Comparison of ENCODE assay signal across 8 cellular contexts in the genomic region with DNA sequence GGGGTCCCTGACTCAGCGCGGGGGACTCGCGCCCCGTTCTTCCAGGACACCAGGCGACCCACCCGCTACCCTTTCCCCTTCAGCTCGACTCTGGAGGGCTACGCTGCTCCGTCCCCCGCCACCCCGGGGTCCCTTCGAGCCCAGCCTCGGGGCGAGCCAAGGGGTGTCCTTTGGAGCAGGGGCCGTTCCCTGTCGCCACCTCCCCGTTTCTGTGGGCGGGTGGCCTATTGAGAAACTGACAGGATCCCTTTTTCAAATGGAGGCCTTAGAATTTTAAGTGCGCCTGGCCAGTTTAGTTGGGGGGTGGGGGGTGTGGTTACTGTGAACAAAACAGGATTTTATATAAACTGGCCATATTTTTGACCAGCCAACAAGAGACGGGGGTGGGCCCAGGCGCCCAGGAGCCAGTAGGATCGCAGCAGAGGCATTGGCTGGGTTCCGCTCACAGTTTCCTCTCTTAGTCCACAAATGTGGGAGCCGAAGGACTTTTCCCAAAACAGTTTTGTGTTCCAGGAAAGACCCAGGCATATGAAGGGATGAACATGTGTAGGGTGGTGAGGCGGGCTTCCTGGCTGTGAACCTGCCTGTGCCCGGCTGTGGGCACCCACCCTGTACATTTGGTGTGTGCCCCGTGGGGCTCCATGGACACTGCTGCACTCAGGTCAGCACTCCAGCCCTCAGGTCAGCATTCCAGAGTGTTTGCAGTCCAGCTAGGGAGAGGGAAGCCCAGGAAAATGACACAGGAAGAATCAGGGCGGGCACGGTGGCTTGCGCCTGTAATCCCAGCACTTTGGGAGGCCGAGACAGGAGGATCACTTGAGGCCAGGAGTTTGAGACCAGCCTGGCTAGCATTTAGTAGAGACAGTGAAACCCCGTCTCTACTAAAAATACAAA. TPM values are rescaled to one million over a fixed set of nuclear protein-coding genes. Genes with fewer than 3 reads are reported as not detected.
DNase-seq lines count a peak whose midpoint lies in the region; ATAC-seq and TF ChIP-seq lines count a peak whose summit lies in the region.

No MANE protein-coding gene starts in this region.

- H3K4me3 ChIP-seq in breast epithelium (peak overlapping the region; percentile 79 to 93 (median 82)), kidney epithelial cell (ENCODE audit: low read depth, low read length) (peak overlapping the region; percentile 48), smooth muscle cell (peak overlapping the region; percentile 84)

- no peak for TF ChIP-seq CTCF in breast epithelium (IDR thresholded peaks at IDR 0.05)
- no peak for TF ChIP-seq CTCF in kidney epithelial cell (IDR thresholded peaks at IDR 0.05; ENCODE audit: insufficient read depth, low read length, poor library complexity, severe bottlenecking)
- no peak for TF ChIP-seq CTCF in smooth muscle cell (IDR thresholded peaks at IDR 0.05; ENCODE audit: borderline replicate concordance, insufficient read depth, poor library complexity, severe bottlenecking)

- in situ Hi-C loops in KBM-7 (cut with MboI; ENCODE audit: low pct_unique_long_range_greater_than_20kb, low sequenced_read_pairs): no loop called here

- H3K27me3 ChIP-seq in breast epithelium (no peaks in the 10 kb centered on the region), kidney epithelial cell (ENCODE audit: control insufficient read depth, insufficient read depth, low read length) (no peaks in the 10 kb centered on the region), smooth muscle cell (ENCODE audit: low read depth) (no peaks in the 10 kb centered on the region)

- peaks cover 36% of the 10 kb centered on the region for H4K20me1 ChIP-seq in smooth muscle cell (ENCODE audit: low read depth)

- H2AFZ ChIP-seq in smooth muscle cell (ENCODE audit: low read depth): peak overlapping the region; percentile 91

- peaks cover 6 to 10% of the 10 kb centered on the region in 2 donors for H3K4me1 ChIP-seq in breast epithelium
- H3K4me1 ChIP-seq in smooth muscle cell (ENCODE audit: low read depth): peaks cover 11% of the 10 kb centered on the region

- H3K27ac ChIP-seq in breast epithelium: peak overlapping the region; percentile 91 to 97
- H3K27ac ChIP-seq in smooth muscle cell (ENCODE audit: low read depth): peak overlapping the region; percentile 56

- 39% methylated on average over 30 of the region's 33 CpGs for WGBS in smooth muscle cell (ENCODE audit: low lambda C conversion rate)

- H3K9me3 ChIP-seq in breast epithelium (no peaks in the 10 kb centered on the region), smooth muscle cell (replicated peaks; ENCODE audit: low read depth) (no peaks in the 10 kb centered on the region)

- intact Hi-C loops in breast epithelium (cut with DNase I; ENCODE audit: low total_unique reads): no loop called here

- H3K4me2 ChIP-seq in smooth muscle cell: peak overlapping the region; percentile 99

- H3F3A ChIP-seq in smooth muscle cell (ENCODE audit: low read depth): peaks cover 9% of the 10 kb centered on the region

- peaks cover 37% of the 10 kb centered on the region for H3K79me2 ChIP-seq in smooth muscle cell (ENCODE audit: low read depth)

- DNase-seq in AML-193 (lab: John Stamatoyannopoulos, UW) (peak; percentile 60 to 73), KBM-7 (peak; percentile 28), breast epithelium (ENCODE audit: low spot score in 2 of 2) (peak; percentile 66 to 84), kidney epithelial cell (ENCODE audit: low read depth) (no peak), smooth muscle cell (lab: John Stamatoyannopoulos, UW; ENCODE audit: unreplicated experiment) (peak; percentile 64), HT-29 (ENCODE audit: low spot score) (no peak)

- H3K9ac ChIP-seq in smooth muscle cell (ENCODE audit: low read depth): peak overlapping the region; percentile 76

- H3K36me3 ChIP-seq in breast epithelium (no peaks in the 10 kb centered on the region), kidney epithelial cell (ENCODE audit: control insufficient read depth, insufficient read depth, low read length) (no peaks in the 10 kb centered on the region), smooth muscle cell (ENCODE audit: low read depth) (no peaks in the 10 kb centered on the region)

- peak; percentile 50 for TF ChIP-seq POLR2A in breast epithelium (IDR thresholded peaks at IDR 0.05)

- ATAC-seq in HG03175 (IDR thresholded peaks at IDR 0.05; ENCODE audit: unreplicated experiment) (no peak), GM19463 (IDR thresholded peaks at IDR 0.05; ENCODE audit: unreplicated experiment) (no peak)

RNA-seq across cellular contexts. Expression of a gene that starts 0.7 kb away (rescaled TPM):
- 100 to 1,000 TPM in 2 of 3 donors, 10 to 100 TPM in 1; 72.0 to 344 (median 112) TPM for total RNA-seq in breast epithelium
- 130 and 145 TPM in 2 replicates for total RNA-seq in kidney epithelial cell
- total RNA-seq in smooth muscle cell: 111 TPM in 2 replicates
- polyA plus RNA-seq in smooth muscle cell: 37.8 and 40.9 TPM in 2 replicates
- total RNA-seq in HT-29 (2014; rRNA removed; shearing (Covaris generic)): 10.5 and 12.6 TPM in 2 replicates

RNA-seq across cellular contexts. Expression of a gene that starts 22.9 kb away (rescaled TPM):
- 1 to 10 TPM; 1.8 to 7.2 (median 2.6) TPM for total RNA-seq in breast epithelium
- 0.63 and 1.8 TPM in 2 replicates for total RNA-seq in kidney epithelial cell
- 0.85 and 1.2 TPM in 2 replicates for total RNA-seq in smooth muscle cell
- polyA plus RNA-seq in smooth muscle cell: 1.8 TPM in 1 of 2 replicates, not detected in the other
- total RNA-seq in HT-29 (2014; rRNA removed; shearing (Covaris generic)): 0.05 and 2.1 TPM in 2 replicates

RNA-seq across cellular contexts. Expression of a gene that starts 53.8 kb away (rescaled TPM):
- total RNA-seq in breast epithelium (100 to 1,000 TPM; 192 to 532 (median 206) TPM), kidney epithelial cell (283 and 378 TPM in 2 replicates), smooth muscle cell (55.7 and 66.5 TPM in 2 replicates)
- 110 and 151 TPM in 2 replicates for polyA plus RNA-seq in smooth muscle cell
- 1,319 and 1,392 TPM in 2 replicates for total RNA-seq in HT-29 (2014; rRNA removed; shearing (Covaris generic))

Comparison
In these comparisons a context has a peak if more than half of its experiments do, and no peak if none do; other contexts are left out.
1. DNase-seq: peak in AML-193 (2 of 2), KBM-7 (single experiment), breast epithelium (2 of 2) and smooth muscle cell (single experiment); none in kidney epithelial cell (single experiment) and HT-29 (single experiment).
2. Peak in every context shown above with its lines, with median percentiles within 50 percentile points of each other: H3K4me3 ChIP-seq.